13 cellular contexts compared by ENCODE assay signal in the genomic region with DNA sequence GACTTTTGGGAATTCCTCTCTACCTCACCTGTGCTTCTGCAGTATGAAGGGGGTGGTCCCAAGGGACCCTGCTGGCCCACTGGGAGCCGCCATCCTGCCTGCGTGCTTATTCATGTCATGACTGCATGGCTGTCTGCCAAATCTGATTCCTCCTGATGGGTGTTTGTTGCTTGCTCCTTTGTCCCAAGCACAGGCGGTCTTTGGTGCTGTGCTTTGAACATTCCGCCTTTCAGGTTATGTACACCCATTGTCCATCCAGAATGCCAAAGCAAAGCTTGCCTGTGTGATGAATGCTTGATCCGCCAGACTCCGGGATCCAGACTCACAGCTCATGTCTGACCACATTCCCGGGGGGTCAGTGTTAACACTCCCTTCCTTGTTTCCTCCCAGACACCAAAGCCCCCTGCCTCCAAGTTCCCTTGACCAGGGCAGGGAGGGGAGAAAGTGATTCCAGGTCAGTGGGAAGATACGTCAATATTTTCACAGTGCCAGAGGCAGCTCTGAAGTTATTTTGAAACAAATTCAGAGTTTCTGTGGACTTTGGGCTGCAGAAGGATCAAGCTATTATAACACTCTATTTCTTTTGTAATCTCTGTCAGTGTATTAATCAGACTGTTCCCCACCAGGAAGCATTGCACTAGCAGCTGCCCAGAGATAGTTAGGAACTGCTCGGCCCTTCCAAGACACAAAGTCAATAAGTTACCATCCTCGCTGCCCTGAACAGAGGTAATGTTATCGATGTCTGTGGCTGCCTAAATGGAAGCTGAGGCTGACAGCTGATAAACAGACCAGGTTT. TPM values are rescaled to one million over a fixed set of nuclear protein-coding genes. Genes with fewer than 3 reads are reported as not detected.
DNase-seq lines count a peak whose midpoint lies in the region; ATAC-seq and TF ChIP-seq lines count a peak whose summit lies in the region.
"Had no signal": no experiment of that assay in that cellular context is flagged by ENCODE, and none has a peak within 500 bp of the region (broad histone marks: within the 10 kb centered on the region; RNA-seq: fewer than 3 reads in every experiment).

No MANE protein-coding gene starts in this region.

- POLR2A ChIA-PET in PC-9 (lab: Charles Lee; ENCODE audit: unreplicated experiment) = interaction anchor here (0.7 kb wide), 1 partner anchor 293 kb away, joined by 3 read pairs; no protein-coding TSS in a partner anchor

- TF ChIP-seq CTCF in left ventricle myocardium inferior (IDR thresholded peaks at IDR 0.05; ENCODE audit: borderline replicate concordance) (no peak), PC-9 (conservative IDR thresholded peaks at IDR 0.05) (no peak)

- no peaks in the 10 kb centered on the region for H3K27me3 ChIP-seq in left ventricle myocardium inferior (ENCODE audit: low read depth)
- peaks cover 66% of the 10 kb centered on the region for H3K27me3 ChIP-seq in PC-9 (ENCODE audit: insufficient read depth, low read depth)

- CTCF ChIA-PET in PC-9 (lab: Charles Lee) = no interaction called here

- intact Hi-C loops in left ventricle myocardium inferior (cut with micrococcal nuclease) (no loop called here), left ventricle myocardium superior (cut with micrococcal nuclease) (no loop called here), PC-9 (cut with micrococcal nuclease; ENCODE audit: unreplicated experiment) (no loop called here)

- no TSS peak for BruUV-seq in PC-9 (replicated peaks; lab: Mats Ljungman, UMichigan)

- no peaks in the 10 kb centered on the region for H3K79me2 ChIP-seq in PC-9 (ENCODE audit: low read depth)

- H3K4me3 ChIP-seq in left ventricle myocardium inferior (no peak overlapping the region), PC-9 (no peak overlapping the region)

- H3K9me3 ChIP-seq in left ventricle myocardium inferior (replicated peaks) (no peaks in the 10 kb centered on the region), PC-9 (ENCODE audit: insufficient read depth, low read depth) (no peaks in the 10 kb centered on the region)

- no peak overlapping the region for H2AFZ ChIP-seq in PC-9

- peaks cover 38% of the 10 kb centered on the region for H3K4me1 ChIP-seq in left ventricle myocardium inferior
- H3K4me1 ChIP-seq in PC-9 (replicated peaks; ENCODE audit: insufficient read depth) = no peaks in the 10 kb centered on the region

- peak overlapping the region; percentile 33 for H3K27ac ChIP-seq in left ventricle myocardium inferior (replicated peaks)
- peak overlapping the region; percentile 69 for H3K27ac ChIP-seq in cingulate gyrus (ENCODE audit: low read depth, low read length)
- no peak overlapping the region for H3K27ac ChIP-seq in PC-9
- H3K27ac ChIP-seq: WERI-Rb-1 had no signal

- no peak overlapping the region for H3K4me2 ChIP-seq in PC-9

- H3F3A ChIP-seq in PC-9 (ENCODE audit: insufficient read depth, low read depth) = no peaks in the 10 kb centered on the region

- DNase-seq in left ventricle myocardium inferior = no peak
- DNase-seq in left ventricle myocardium superior = no peak
- DNase-seq in midbrain (lab: John Stamatoyannopoulos, UW) = peak; percentile 37
- DNase-seq in MV-4-11 (lab: John Stamatoyannopoulos, UW) = no peak
- DNase-seq in PC-9 = no peak
- DNase-seq in epidermal melanocyte (ENCODE audit: insufficient read length, low spot score) = no peak
- DNase-seq: COR-L47, KG1, NCI-H526 treated with DMSO at 0.1 percent for 48 hours, RPMI8226, WERI-Rb-1 had no signal

- H4K20me1 ChIP-seq in PC-9 (ENCODE audit: insufficient read depth) = no peaks in the 10 kb centered on the region; the same call in 1 of the 2 replicates

- H3K36me3 ChIP-seq in left ventricle myocardium inferior (no peaks in the 10 kb centered on the region), PC-9 (ENCODE audit: low read depth) (no peaks in the 10 kb centered on the region)
- H3K36me3 ChIP-seq: WERI-Rb-1 had no signal

- H3K9me2 ChIP-seq in PC-9 (ENCODE audit: insufficient read depth) = no peaks in the 10 kb centered on the region

- ATAC-seq in left ventricle myocardium superior (no peak), HG02852 (IDR thresholded peaks at IDR 0.05; ENCODE audit: unreplicated experiment) (no peak)

RNA-seq across cellular contexts. Expression of a gene that starts 9.5 kb away (rescaled TPM):
- total RNA-seq in left ventricle myocardium inferior (19.1 TPM), left ventricle myocardium superior (16.1 TPM), PC-9 (2021) (not detected in 2 replicates)

Comparison
In these comparisons a context has a peak if more than half of its experiments do, and no peak if none do; other contexts are left out.
1. RNA of a gene that starts 9.5 kb away (total RNA-seq): 19.1 TPM in left ventricle myocardium inferior (single experiment) and 16.1 TPM in left ventricle myocardium superior (single experiment); not detected in PC-9; every median in the first group is over 10 times any median in the second.